ENCODE assay signal across 16 cellular contexts in the genomic region with DNA sequence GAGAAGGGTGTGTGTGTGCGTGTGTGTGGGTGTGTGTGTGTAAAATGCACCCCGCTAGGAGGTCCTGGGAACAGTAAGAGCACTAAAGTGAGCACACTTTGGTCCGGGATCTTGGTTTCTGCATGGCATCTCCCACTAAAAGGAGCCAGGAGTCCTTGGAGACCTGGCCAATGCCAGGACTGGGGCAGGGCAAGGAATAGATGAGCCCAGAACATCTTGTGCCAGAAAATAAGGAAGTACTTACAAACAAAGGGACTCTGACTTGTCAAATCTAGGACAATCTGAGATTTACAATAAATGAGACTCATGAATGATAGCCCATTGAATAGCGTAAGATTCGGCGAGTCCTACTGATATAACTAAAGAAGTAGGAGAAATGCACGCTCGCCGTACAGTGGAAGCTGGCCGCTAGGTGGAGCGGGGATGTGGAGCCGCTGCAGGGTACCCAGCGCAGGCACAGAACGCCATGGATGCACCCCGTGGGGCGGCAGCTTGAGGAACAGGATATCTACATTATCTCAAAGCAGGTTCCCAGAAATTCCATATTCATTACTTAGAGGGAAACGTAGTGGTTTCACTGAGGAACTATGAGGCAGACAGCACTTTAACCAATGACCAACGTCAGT. TPM values are rescaled to one million over a fixed set of nuclear protein-coding genes. Genes with fewer than 3 reads are reported as not detected.
A peak's percentile ranks its signal among the peaks of the same experiment; 100 is the strongest.
DNase-seq lines count a peak whose midpoint lies in the region; ATAC-seq and TF ChIP-seq lines count a peak whose summit lies in the region.
"Had no signal": no experiment of that assay in that cellular context is flagged by ENCODE, and none has a peak within 500 bp of the region (broad histone marks: within the 10 kb centered on the region; RNA-seq: fewer than 3 reads in every experiment).

No MANE protein-coding gene starts in this region.

- H3K4me1 ChIP-seq in smooth muscle cell (ENCODE audit: low read depth), result peaks cover 30% of the 10 kb centered on the region

- no peak overlapping the region for H3K9ac ChIP-seq in smooth muscle cell (ENCODE audit: low read depth)

- intact Hi-C loops in CD14-positive monocyte (cut with micrococcal nuclease), result loop anchor here in 1 of 2 donors (10.0 kb wide), 1 partner anchor 216 kb away; no protein-coding TSS in a partner anchor

- no peak for ATAC-seq in GM21447 (IDR thresholded peaks at IDR 0.05; ENCODE audit: unreplicated experiment)
- ATAC-seq: left ventricle myocardium superior, natural killer cell had no signal

- no peaks in the 10 kb centered on the region for H3K79me2 ChIP-seq in smooth muscle cell (ENCODE audit: low read depth)

- peaks cover 17% of the 10 kb centered on the region for H3F3A ChIP-seq in smooth muscle cell (ENCODE audit: low read depth)

- H3K36me3 Mint-ChIP-seq in glutamatergic neuron (ENCODE audit: unreplicated experiment) (peaks cover 7% of the 10 kb centered on the region), CD14-positive monocyte (peaks cover 68 to 87% of the 10 kb centered on the region in 2 donors)
- H3K36me3 Mint-ChIP-seq: natural killer cell had no signal

- H4K20me1 ChIP-seq in smooth muscle cell (ENCODE audit: low read depth), result no peaks in the 10 kb centered on the region

- WGBS in smooth muscle cell (ENCODE audit: low lambda C conversion rate), result 88% methylated on average over 18 of the region's 18 CpGs

- H3K4me3 Mint-ChIP-seq in glutamatergic neuron (ENCODE audit: unreplicated experiment) (no peak overlapping the region), CD14-positive monocyte (no peak overlapping the region)
- H3K4me3 Mint-ChIP-seq: natural killer cell had no signal

- H3K27ac Mint-ChIP-seq in glutamatergic neuron (ENCODE audit: unreplicated experiment) (peak overlapping the region; percentile 36), CD14-positive monocyte (peak overlapping the region in 2 of 7 donors; percentile 1 to 28)
- H3K27ac Mint-ChIP-seq: natural killer cell had no signal

- H3K27me3 ChIP-seq in smooth muscle cell (ENCODE audit: low read depth) (no peaks in the 10 kb centered on the region), WERI-Rb-1 (ENCODE audit: insufficient read depth, low read depth, severe bottlenecking) (no peaks in the 10 kb centered on the region)

- H3K9me3 ChIP-seq in smooth muscle cell (replicated peaks; ENCODE audit: low read depth), result no peaks in the 10 kb centered on the region
- no peaks in the 10 kb centered on the region for H3K9me3 ChIP-seq in WERI-Rb-1 (ENCODE audit: severe bottlenecking)
- H3K9me3 ChIP-seq: HAP-1 had no signal

- H3K4me1 Mint-ChIP-seq in glutamatergic neuron (ENCODE audit: low read depth, unreplicated experiment) (peaks cover 33% of the 10 kb centered on the region), CD14-positive monocyte (peaks cover 18% of the 10 kb centered on the region)

- in situ Hi-C loops in astrocyte of the cerebellum (cut with HindIII; ENCODE audit: low sequenced_read_pairs), result no loop called here

- TF ChIP-seq CTCF in astrocyte of the cerebellum (IDR thresholded peaks at IDR 0.05; ENCODE audit: low read depth, low read length, missing control alignments) (peak; percentile 51), glutamatergic neuron (IDR thresholded peaks at IDR 0.05; ENCODE audit: partially characterized antibody, unreplicated experiment) (peak; percentile 54), smooth muscle cell (IDR thresholded peaks at IDR 0.05; ENCODE audit: borderline replicate concordance, insufficient read depth, poor library complexity, severe bottlenecking) (peak; percentile 11), CD14-positive monocyte (IDR thresholded peaks at IDR 0.05) (no peak), WERI-Rb-1 (IDR thresholded peaks at IDR 0.05; ENCODE audit: low read depth, low read length) (no peak)

- H3K4me2 ChIP-seq in smooth muscle cell, result no peak overlapping the region

- peaks cover 2% of the 10 kb centered on the region for H3K27me3 Mint-ChIP-seq in glutamatergic neuron (ENCODE audit: unreplicated experiment)
- peaks cover 0 to 3% (median 0%) of the 10 kb centered on the region in 3 donors for H3K27me3 Mint-ChIP-seq in CD14-positive monocyte (ENCODE audit: low read depth in 3 of 3)

- DNase-seq in activated effector memory CD4-positive, alpha-beta T cell treated with anti-CD3 and anti-CD28 coated beads, Interleukin-2, amount 50 U/mL, for 16 hours, result peak; percentile 33
- DNase-seq in activated effector memory CD4-positive, alpha-beta T cell treated with Interleukin-2 at 50 U/mL for 16 hours, result no peak
- DNase-seq in astrocyte of the cerebellum (ENCODE audit: low read depth) (no peak), glutamatergic neuron (peak; percentile 68), smooth muscle cell (lab: John Stamatoyannopoulos, UW; ENCODE audit: unreplicated experiment) (no peak), CD14-positive monocyte (ENCODE audit: low spot score) (no peak), WERI-Rb-1 (no peak)
- DNase-seq: activated CD8-positive, alpha-beta memory T cell treated with anti-CD3 and anti-CD28 coated beads for 24 hours; left ventricle myocardium superior; natural killer cell; NCI-H187 treated with DMSO at 0.1 percent for 48 hours; NCI-H774; SHP77 had no signal

- H3K36me3 ChIP-seq in smooth muscle cell (ENCODE audit: low read depth) (no peaks in the 10 kb centered on the region), WERI-Rb-1 (no peaks in the 10 kb centered on the region)
- H3K36me3 ChIP-seq: HAP-1 had no signal

- H3K27ac ChIP-seq in smooth muscle cell (ENCODE audit: low read depth) (no peak overlapping the region), WERI-Rb-1 (no peak overlapping the region)

- H3K9me3 Mint-ChIP-seq in glutamatergic neuron (ENCODE audit: unreplicated experiment), result peaks cover 5% of the 10 kb centered on the region
- H3K9me3 Mint-ChIP-seq in CD14-positive monocyte, result no peaks in the 10 kb centered on the region
- H3K9me3 Mint-ChIP-seq: natural killer cell had no signal

- no peak overlapping the region for H2AFZ ChIP-seq in smooth muscle cell (ENCODE audit: low read depth)

- H3K4me3 ChIP-seq in astrocyte of the cerebellum (ENCODE audit: low read depth, low read length), result no peak overlapping the region
- H3K4me3 ChIP-seq in smooth muscle cell, result no peak overlapping the region
- H3K4me3 ChIP-seq in WERI-Rb-1 (ENCODE audit: low read depth, low read length), result no peak overlapping the region
- H3K4me3 ChIP-seq: HAP-1 had no signal

RNA-seq across cellular contexts. Expression of a gene that starts 7.1 kb away (rescaled TPM):
- 65.7 TPM for total RNA-seq in glutamatergic neuron (ENCODE audit: unreplicated experiment)
- total RNA-seq in smooth muscle cell, result 18.0 and 19.4 TPM in 2 replicates
- polyA plus RNA-seq in smooth muscle cell, result 14.6 and 15.0 TPM in 2 replicates
- 1 to 10 TPM; 2.7 to 4.3 TPM for polyA plus RNA-seq in CD14-positive monocyte

RNA-seq across cellular contexts. Expression of a gene that starts 24.7 kb away (rescaled TPM):
- 0.42 TPM for total RNA-seq in glutamatergic neuron (ENCODE audit: unreplicated experiment)
- total RNA-seq in smooth muscle cell, result 0.13 TPM in 1 of 2 replicates, not detected in the other
- 0.16 TPM in 1 of 2 replicates, not detected in the other for polyA plus RNA-seq in smooth muscle cell
- polyA plus RNA-seq in CD14-positive monocyte, result not detected
- total RNA-seq: A172, left ventricle myocardium superior had no signal

Comparison
In these comparisons a context has a peak if more than half of its experiments do, and no peak if none do; other contexts are left out.
1. DNase-seq: peak in activated effector memory CD4-positive, alpha-beta T cell treated with anti-CD3 and anti-CD28 coated beads, Interleukin-2, amount 50 U/mL, for 16 hours (single experiment) and glutamatergic neuron (single experiment); none in activated effector memory CD4-positive, alpha-beta T cell treated with Interleukin-2 at 50 U/mL for 16 hours (single experiment), astrocyte of the cerebellum (single experiment), smooth muscle cell (single experiment), CD14-positive monocyte (single experiment) and WERI-Rb-1 (single experiment).
2. CTCF ChIP-seq: peak in astrocyte of the cerebellum (single experiment), glutamatergic neuron (single experiment) and smooth muscle cell (single experiment); none in CD14-positive monocyte (single experiment) and WERI-Rb-1 (single experiment).